ENCODE assay signal across 9 cellular contexts in genomic region chr13:93965587-93965986, GRCh38.
"Had no signal": no experiment of that assay in that cellular context is flagged by ENCODE, and none has a peak within 500 bp of the region (broad histone marks: within the 10 kb centered on the region; RNA-seq: fewer than 3 reads in every experiment).

No MANE protein-coding gene starts in this region.

- DNase-seq: GM23248, H9, HCEC 1CT, Karpas-422, KBM-7 had no signal

- H3K27ac ChIP-seq: GM23248, HL-60, KMS-11 had no signal

- H3K9ac ChIP-seq: GM23248, KMS-11 had no signal

- H3K27me3 Mint-ChIP-seq: IgD-negative memory B cell had no signal

- H3K9me3 Mint-ChIP-seq: H9 had no signal

- H3K36me3 Mint-ChIP-seq: IgD-negative memory B cell had no signal

- FAIRE-seq: H1 had no signal

- H3K4me3 Mint-ChIP-seq: H9, IgD-negative memory B cell had no signal

- H3K4me2 ChIP-seq: KMS-11 had no signal

- H3K4me3 ChIP-seq: GM23248 had no signal

- H3K27ac Mint-ChIP-seq: H9, IgD-negative memory B cell had no signal

- H2AFZ ChIP-seq: GM23248 had no signal

- H3K4me1 Mint-ChIP-seq: IgD-negative memory B cell had no signal
